In genomic region chr13:100097821-100098220, GRCh38 we compare ENCODE assay signal across 8 cellular contexts.
"Had no signal": no experiment of that assay in that cellular context is flagged by ENCODE, and none has a peak within 500 bp of the region (broad histone marks: within the 10 kb centered on the region; RNA-seq: fewer than 3 reads in every experiment).

No MANE protein-coding gene starts in this region.

- FAIRE-seq: HTR-8/SVneo had no signal

- H3K27me3 Mint-ChIP-seq: IgD-negative memory B cell had no signal

- H3K9me3 ChIP-seq: HAP-1 had no signal

- H3K27ac ChIP-seq: GM23248 had no signal

- H3K4me3 Mint-ChIP-seq: IgD-negative memory B cell had no signal

- ATAC-seq: HCT116 had no signal

- DNase-seq: GM23248, GOT3, H7, KBM-7 had no signal

- H2AFZ ChIP-seq: GM23248 had no signal

- H3K4me3 ChIP-seq: GM23248, HAP-1 had no signal

- H3K9me3 Mint-ChIP-seq: IgD-negative memory B cell had no signal

- H3K9ac ChIP-seq: GM23248 had no signal

- H3K36me3 ChIP-seq: HAP-1 had no signal
